Comparison of ENCODE assay signal across 1 cellular context in the genomic region with DNA sequence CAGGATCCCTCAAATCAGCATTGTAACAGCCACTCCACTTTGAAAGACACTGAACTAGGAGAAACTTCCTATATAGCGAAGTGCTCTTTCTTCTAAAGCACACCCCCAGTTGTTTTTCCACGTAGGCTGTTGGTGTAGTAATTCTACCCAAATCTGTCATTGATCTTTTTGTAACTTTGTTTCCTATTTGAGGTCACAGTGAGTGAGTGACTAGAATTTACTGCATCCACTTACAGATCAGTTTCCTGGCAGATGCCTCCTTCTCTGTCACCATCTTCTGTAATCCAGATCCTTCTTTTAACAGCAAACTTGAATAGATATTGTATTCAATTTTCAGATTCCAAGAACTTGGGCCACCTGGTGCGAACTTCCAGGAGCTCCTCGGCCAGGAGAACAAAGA.
TF ChIP-seq lines count a peak whose summit lies in the region.

No MANE protein-coding gene starts in this region.

TF ChIP-seq in GM23338, 12 proteins besides CTCF, POLR2A, EP300 and RAD21:
- TF ChIP-seq, protein P1, sequence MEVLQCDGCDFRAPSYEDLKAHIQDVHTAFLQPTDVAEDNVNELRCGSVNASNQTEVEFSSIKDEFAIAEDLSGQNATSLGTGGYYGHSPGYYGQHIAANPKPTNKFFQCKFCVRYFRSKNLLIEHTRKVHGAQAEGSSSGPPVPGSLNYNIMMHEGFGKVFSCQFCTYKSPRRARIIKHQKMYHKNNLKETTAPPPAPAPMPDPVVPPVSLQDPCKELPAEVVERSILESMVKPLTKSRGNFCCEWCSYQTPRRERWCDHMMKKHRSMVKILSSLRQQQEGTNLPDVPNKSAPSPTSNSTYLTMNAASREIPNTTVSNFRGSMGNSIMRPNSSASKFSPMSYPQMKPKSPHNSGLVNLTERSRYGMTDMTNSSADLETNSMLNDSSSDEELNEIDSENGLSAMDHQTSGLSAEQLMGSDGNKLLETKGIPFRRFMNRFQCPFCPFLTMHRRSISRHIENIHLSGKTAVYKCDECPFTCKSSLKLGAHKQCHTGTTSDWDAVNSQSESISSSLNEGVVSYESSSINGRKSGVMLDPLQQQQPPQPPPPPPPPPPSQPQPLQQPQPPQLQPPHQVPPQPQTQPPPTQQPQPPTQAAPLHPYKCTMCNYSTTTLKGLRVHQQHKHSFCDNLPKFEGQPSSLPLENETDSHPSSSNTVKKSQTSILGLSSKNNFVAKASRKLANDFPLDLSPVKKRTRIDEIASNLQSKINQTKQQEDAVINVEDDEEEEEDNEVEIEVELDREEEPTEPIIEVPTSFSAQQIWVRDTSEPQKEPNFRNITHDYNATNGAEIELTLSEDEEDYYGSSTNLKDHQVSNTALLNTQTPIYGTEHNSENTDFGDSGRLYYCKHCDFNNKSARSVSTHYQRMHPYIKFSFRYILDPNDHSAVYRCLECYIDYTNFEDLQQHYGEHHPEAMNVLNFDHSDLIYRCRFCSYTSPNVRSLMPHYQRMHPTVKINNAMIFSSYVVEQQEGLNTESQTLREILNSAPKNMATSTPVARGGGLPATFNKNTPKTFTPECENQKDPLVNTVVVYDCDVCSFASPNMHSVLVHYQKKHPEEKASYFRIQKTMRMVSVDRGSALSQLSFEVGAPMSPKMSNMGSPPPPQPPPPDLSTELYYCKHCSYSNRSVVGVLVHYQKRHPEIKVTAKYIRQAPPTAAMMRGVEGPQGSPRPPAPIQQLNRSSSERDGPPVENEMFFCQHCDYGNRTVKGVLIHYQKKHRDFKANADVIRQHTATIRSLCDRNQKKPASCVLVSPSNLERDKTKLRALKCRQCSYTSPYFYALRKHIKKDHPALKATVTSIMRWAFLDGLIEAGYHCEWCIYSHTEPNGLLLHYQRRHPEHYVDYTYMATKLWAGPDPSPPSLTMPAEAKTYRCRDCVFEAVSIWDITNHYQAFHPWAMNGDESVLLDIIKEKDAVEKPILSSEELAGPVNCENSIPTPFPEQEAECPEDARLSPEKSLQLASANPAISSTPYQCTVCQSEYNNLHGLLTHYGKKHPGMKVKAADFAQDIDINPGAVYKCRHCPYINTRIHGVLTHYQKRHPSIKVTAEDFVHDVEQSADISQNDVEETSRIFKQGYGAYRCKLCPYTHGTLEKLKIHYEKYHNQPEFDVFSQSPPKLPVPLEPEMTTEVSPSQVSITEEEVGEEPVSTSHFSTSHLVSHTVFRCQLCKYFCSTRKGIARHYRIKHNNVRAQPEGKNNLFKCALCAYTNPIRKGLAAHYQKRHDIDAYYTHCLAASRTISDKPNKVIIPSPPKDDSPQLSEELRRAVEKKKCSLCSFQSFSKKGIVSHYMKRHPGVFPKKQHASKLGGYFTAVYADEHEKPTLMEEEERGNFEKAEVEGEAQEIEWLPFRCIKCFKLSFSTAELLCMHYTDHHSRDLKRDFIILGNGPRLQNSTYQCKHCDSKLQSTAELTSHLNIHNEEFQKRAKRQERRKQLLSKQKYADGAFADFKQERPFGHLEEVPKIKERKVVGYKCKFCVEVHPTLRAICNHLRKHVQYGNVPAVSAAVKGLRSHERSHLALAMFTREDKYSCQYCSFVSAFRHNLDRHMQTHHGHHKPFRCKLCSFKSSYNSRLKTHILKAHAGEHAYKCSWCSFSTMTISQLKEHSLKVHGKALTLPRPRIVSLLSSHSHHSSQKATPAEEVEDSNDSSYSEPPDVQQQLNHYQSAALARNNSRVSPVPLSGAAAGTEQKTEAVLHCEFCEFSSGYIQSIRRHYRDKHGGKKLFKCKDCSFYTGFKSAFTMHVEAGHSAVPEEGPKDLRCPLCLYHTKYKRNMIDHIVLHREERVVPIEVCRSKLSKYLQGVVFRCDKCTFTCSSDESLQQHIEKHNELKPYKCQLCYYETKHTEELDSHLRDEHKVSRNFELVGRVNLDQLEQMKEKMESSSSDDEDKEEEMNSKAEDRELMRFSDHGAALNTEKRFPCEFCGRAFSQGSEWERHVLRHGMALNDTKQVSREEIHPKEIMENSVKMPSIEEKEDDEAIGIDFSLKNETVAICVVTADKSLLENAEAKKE (CRISPR knock-in tag; IDR thresholded peaks at IDR 0.05), result no peak
- TF ChIP-seq ZNF331 (CRISPR knock-in tag; IDR thresholded peaks at IDR 0.05; ENCODE audit: low read depth), result no peak
- TF ChIP-seq ZNF114 (CRISPR knock-in tag; IDR thresholded peaks at IDR 0.05), result no peak
- TF ChIP-seq NANOG (IDR thresholded peaks at IDR 0.05; ENCODE audit: borderline replicate concordance), result no peak
- no peak for TF ChIP-seq JUNB (IDR thresholded peaks at IDR 0.05; ENCODE audit: unreplicated experiment)
- TF ChIP-seq EZH2 (IDR thresholded peaks at IDR 0.05; ENCODE audit: low read depth, unreplicated experiment), result no peak
